Comparison of ENCODE assay signal across 31 cellular contexts in genomic region chr7:105636982-105637381, GRCh38. TPM values are rescaled to one million over a fixed set of nuclear protein-coding genes. Genes with fewer than 3 reads are reported as not detected.
"Had no signal": no experiment of that assay in that cellular context is flagged by ENCODE, and none has a peak within 500 bp of the region (broad histone marks: within the 10 kb centered on the region; RNA-seq: fewer than 3 reads in every experiment).

No MANE protein-coding gene starts in this region.

- ATAC-seq: activated CD4-positive, alpha-beta T cell treated with anti-CD3 and anti-CD28 coated beads for 36 hours; activated CD8-positive, alpha-beta memory T cell treated with anti-CD3 and anti-CD28 coated beads, Interleukin-2, amount 10 ng/mL, durations not matched to agents 7 days and 5 days; activated CD8-positive, alpha-beta T cell treated with anti-CD3 and anti-CD28 coated beads, Interleukin-2, amount 10 ng/mL, durations not matched to agents 7 days and 5 days; activated T-cell treated with anti-CD3 and anti-CD28 coated beads, Interleukin-2, amount 50 U/mL, for 72 hours; gastroesophageal sphincter; left colon; naive thymus-derived CD8-positive, alpha-beta T cell; right lobe of liver; stimulated activated naive CD8-positive, alpha-beta T cell treated with anti-CD3 and anti-CD28 coated beads, Interleukin-15, Interleukin-2, amounts not matched to agents 100 U/mL and 50 U/mL, for 24 hours had no signal

- H3K27me3 Mint-ChIP-seq: activated CD4-positive, alpha-beta T cell treated with anti-CD3 and anti-CD28 coated beads for 36 hours; activated CD8-positive, alpha-beta memory T cell treated with anti-CD3 and anti-CD28 coated beads, Interleukin-2, amount 10 ng/mL, durations not matched to agents 7 days and 5 days; activated naive CD8-positive, alpha-beta T cell; central memory CD8-positive, alpha-beta T cell; dendritic cell treated with granulocyte-macrophage colony-stimulating factor and Interleukin-4, amounts not matched to agents 40 ng/mL and 50 ng/mL, for 4 days; naive thymus-derived CD8-positive, alpha-beta T cell; progenitor cell of endocrine pancreas had no signal

- H3K4me1 ChIP-seq: gastroesophageal sphincter, right lobe of liver had no signal

- H3K9me3 ChIP-seq: gastroesophageal sphincter, neutrophil, right lobe of liver, testis had no signal

- H3K4me1 Mint-ChIP-seq: activated CD4-positive, alpha-beta T cell treated with anti-CD3 and anti-CD28 coated beads for 36 hours; activated CD8-positive, alpha-beta memory T cell treated with anti-CD3 and anti-CD28 coated beads, Interleukin-2, amount 10 ng/mL, durations not matched to agents 7 days and 5 days; central memory CD8-positive, alpha-beta T cell; immature natural killer cell; naive thymus-derived CD8-positive, alpha-beta T cell had no signal

- DNase-seq: activated CD4-positive, alpha-beta T cell treated with anti-CD3 and anti-CD28 coated beads for 36 hours; activated CD4-positive, CD25-positive, alpha-beta regulatory T cell; activated CD8-positive, alpha-beta memory T cell treated with anti-CD3 and anti-CD28 coated beads, Interleukin-2, amount 10 ng/mL, durations not matched to agents 7 days and 5 days; activated CD8-positive, alpha-beta T cell treated with anti-CD3 and anti-CD28 coated beads, Interleukin-2, amount 10 ng/mL, durations not matched to agents 7 days and 5 days; activated naive CD4-positive, alpha-beta T cell; activated T-cell treated with anti-CD3 and anti-CD28 coated beads, Interleukin-2, amount 50 U/mL, for 72 hours; anterior cingulate cortex; erythroblast; immature natural killer cell; kidney; left colon; midbrain; naive thymus-derived CD8-positive, alpha-beta T cell; right lobe of liver; stimulated activated CD4-positive, alpha-beta T cell treated with anti-CD3 and anti-CD28 coated beads, Interleukin-12 subunit alpha, Interleukin-12 subunit beta, amount 100 ng/mL, for 4 hours; stimulated activated CD4-positive, alpha-beta T cell treated with anti-CD3 and anti-CD28 coated beads, Interleukin-4, amount 100 ng/mL, for 1 hour; stimulated activated naive CD8-positive, alpha-beta T cell treated with anti-CD3 and anti-CD28 coated beads, Interleukin-15, Interleukin-2, amounts not matched to agents 100 U/mL and 50 U/mL, for 24 hours; testis; trophoblast cell had no signal

- H3K27ac Mint-ChIP-seq: activated CD4-positive, alpha-beta T cell treated with anti-CD3 and anti-CD28 coated beads for 36 hours; activated CD8-positive, alpha-beta memory T cell treated with anti-CD3 and anti-CD28 coated beads, Interleukin-2, amount 10 ng/mL, durations not matched to agents 7 days and 5 days; activated CD8-positive, alpha-beta T cell treated with anti-CD3 and anti-CD28 coated beads, Interleukin-2, amount 10 ng/mL, durations not matched to agents 7 days and 5 days; activated naive CD8-positive, alpha-beta T cell; activated T-cell treated with anti-CD3 and anti-CD28 coated beads, Interleukin-2, amount 50 U/mL, for 72 hours; dendritic cell treated with granulocyte-macrophage colony-stimulating factor and Interleukin-4, amounts not matched to agents 40 ng/mL and 50 ng/mL, for 4 days; immature natural killer cell; progenitor cell of endocrine pancreas; T-helper 2 cell treated with Interferon-gamma antibody and Interleukin-4, amounts not matched to agents 5 μg/mL and 100 μg/mL, for 36 hours had no signal

- H3K79me2 ChIP-seq: hepatocyte had no signal

- H3K27me3 ChIP-seq: gastroesophageal sphincter, hepatocyte, neutrophil, right lobe of liver, testis had no signal

- H3K9me3 Mint-ChIP-seq: activated T-cell treated with anti-CD3 and anti-CD28 coated beads, Interleukin-2, amount 50 U/mL, for 72 hours; central memory CD8-positive, alpha-beta T cell; dendritic cell treated with granulocyte-macrophage colony-stimulating factor and Interleukin-4, amounts not matched to agents 40 ng/mL and 50 ng/mL, for 4 days; immature natural killer cell; naive thymus-derived CD8-positive, alpha-beta T cell; T-helper 2 cell treated with Interferon-gamma antibody and Interleukin-4, amounts not matched to agents 5 μg/mL and 100 μg/mL, for 36 hours had no signal

- H3K4me3 ChIP-seq: gastroesophageal sphincter, hepatocyte, right lobe of liver, skin epidermis, testis had no signal

- H3K27ac ChIP-seq: gastroesophageal sphincter, hepatocyte, neutrophil, right lobe of liver, skin epidermis, testis had no signal

- H3K4me3 Mint-ChIP-seq: activated CD4-positive, alpha-beta T cell treated with anti-CD3 and anti-CD28 coated beads for 36 hours; activated CD8-positive, alpha-beta memory T cell treated with anti-CD3 and anti-CD28 coated beads, Interleukin-2, amount 10 ng/mL, durations not matched to agents 7 days and 5 days; activated CD8-positive, alpha-beta T cell treated with anti-CD3 and anti-CD28 coated beads, Interleukin-2, amount 10 ng/mL, durations not matched to agents 7 days and 5 days; activated naive CD8-positive, alpha-beta T cell; activated T-cell treated with anti-CD3 and anti-CD28 coated beads, Interleukin-2, amount 50 U/mL, for 72 hours; central memory CD8-positive, alpha-beta T cell; dendritic cell treated with granulocyte-macrophage colony-stimulating factor and Interleukin-4, amounts not matched to agents 40 ng/mL and 50 ng/mL, for 4 days; immature natural killer cell; naive thymus-derived CD8-positive, alpha-beta T cell; T-helper 2 cell treated with Interferon-gamma antibody and Interleukin-4, amounts not matched to agents 5 μg/mL and 100 μg/mL, for 36 hours had no signal

- H3K4me2 ChIP-seq: hepatocyte had no signal

- H2AFZ ChIP-seq: hepatocyte had no signal

RNA-seq across cellular contexts. Expression of gene EFCAB10, which starts 55.7 kb away (rescaled TPM):
- total RNA-seq: activated CD4-positive, alpha-beta T cell treated with anti-CD3 and anti-CD28 coated beads for 36 hours; activated CD8-positive, alpha-beta memory T cell treated with anti-CD3 and anti-CD28 coated beads, Interleukin-2, amount 10 ng/mL, durations not matched to agents 7 days and 5 days; activated CD8-positive, alpha-beta T cell treated with anti-CD3 and anti-CD28 coated beads, Interleukin-2, amount 10 ng/mL, durations not matched to agents 7 days and 5 days; activated T-cell treated with anti-CD3 and anti-CD28 coated beads, Interleukin-2, amount 50 U/mL, for 72 hours; hepatocyte; left colon; liver; osteocyte; right lobe of liver had no signal
- polyA plus RNA-seq: adipose tissue; immature natural killer cell; naive thymus-derived CD8-positive, alpha-beta T cell had no signal
